Comparison of ENCODE assay signal across 8 cellular contexts in genomic region chr3:187368251-187368733, GRCh38.
DNase-seq lines count a peak whose midpoint lies in the region; ATAC-seq and TF ChIP-seq lines count a peak whose summit lies in the region.

Gene RTP4 (plus strand): TSS chr3:187368385. CDS start chr3:187368442, 57 bp downstream.

- TF ChIP-seq CTCF in coronary artery (IDR thresholded peaks at IDR 0.05), result no peak

- H3K27ac ChIP-seq in coronary artery (peak within 1 kb of the TSS; percentile 63 to 84), subcutaneous abdominal adipose tissue (ENCODE audit: low read depth, low read length) (peak within 1 kb of the TSS; percentile 87)

- ATAC-seq in GM19397 (IDR thresholded peaks at IDR 0.05; ENCODE audit: unreplicated experiment), result peak; percentile 88
- ATAC-seq in HG03469 (IDR thresholded peaks at IDR 0.05; ENCODE audit: unreplicated experiment), result peak; percentile 84

- peak within 1 kb of the TSS; percentile 66 to 100 (median 90) for H3K9ac ChIP-seq in subcutaneous abdominal adipose tissue (ENCODE audit: low read length in 5 of 5)

- DNase-seq in COLO829 (ENCODE audit: low spot score) (peak; percentile 63), coronary artery (ENCODE audit: low spot score) (no peak), middle frontal gyrus (ENCODE audit: extremely low spot score, low spot score) (peak; percentile 42), GF-D8 (lab: John Stamatoyannopoulos, UW) (no peak)
- peak; percentile 7 to 40 for DNase-seq in activated CD4-positive, alpha-beta T cell treated with anti-CD3 and anti-CD28 coated beads for 24 hours (ENCODE audit: low read depth in 2 of 2)

- peaks cover 0 to 23% (median 16%) of the 10 kb centered on the region in 5 donors for H3K4me1 ChIP-seq in subcutaneous abdominal adipose tissue (ENCODE audit: control insufficient read depth in 5 of 5, insufficient read depth in 5 of 5, low read length in 5 of 5)

- peaks cover 0 to 15% (median 4%) of the 10 kb centered on the region in 5 donors for H3K36me3 ChIP-seq in subcutaneous abdominal adipose tissue (ENCODE audit: control insufficient read depth in 5 of 5, insufficient read depth in 5 of 5, low read length in 5 of 5)

- no peaks in the 10 kb centered on the region for H3K9me3 ChIP-seq in subcutaneous abdominal adipose tissue (ENCODE audit: control insufficient read depth in 5 of 5, low read length in 5 of 5)

- peak within 1 kb of the TSS; percentile 72 for H3K4me3 ChIP-seq in coronary artery
- peak within 1 kb of the TSS; percentile 78 to 93 (median 83) for H3K4me3 ChIP-seq in subcutaneous abdominal adipose tissue (ENCODE audit: low read depth in 1 of 5, low read length in 5 of 5)

- H3K27me3 ChIP-seq in subcutaneous abdominal adipose tissue (ENCODE audit: control insufficient read depth in 5 of 5, insufficient read depth in 4 of 5, low read length in 5 of 5), result no peaks in the 10 kb centered on the region

Comparison
In these comparisons a context has a peak if more than half of its experiments do, and no peak if none do; other contexts are left out.
1. DNase-seq: peak in COLO829 (single experiment), activated CD4-positive, alpha-beta T cell treated with anti-CD3 and anti-CD28 coated beads for 24 hours (2 of 2) and middle frontal gyrus (single experiment); none in coronary artery (single experiment) and GF-D8 (single experiment).